14 cellular contexts compared by ENCODE assay signal in genomic region chr5:140875085-140876065, GRCh38. TPM values are rescaled to one million over a fixed set of nuclear protein-coding genes. Genes with fewer than 3 reads are reported as not detected.
A peak's percentile ranks its signal among the peaks of the same experiment; 100 is the strongest.
DNase-seq lines count a peak whose midpoint lies in the region; ATAC-seq, FAIRE-seq and TF ChIP-seq lines count a peak whose summit lies in the region.
"Had no signal": no experiment of that assay in that cellular context is flagged by ENCODE, and none has a peak within 500 bp of the region (broad histone marks: within the 10 kb centered on the region; RNA-seq: fewer than 3 reads in every experiment).

PCDHA12 (plus strand) TSS chr5:140875308; CDS start chr5:140875473, 165 bp downstream.

- H3K27me3 ChIP-seq in bronchial epithelial cell (ENCODE audit: control insufficient read depth, insufficient read depth, low read length) = no peaks in the 10 kb centered on the region

- H3K36me3 ChIP-seq in bronchial epithelial cell (ENCODE audit: control insufficient read depth, insufficient read depth, low read length) = no peaks in the 10 kb centered on the region
- H3K36me3 ChIP-seq: suprapubic skin had no signal

- H3K9me3 Mint-ChIP-seq in activated CD8-positive, alpha-beta memory T cell treated with anti-CD3 and anti-CD28 coated beads, Interleukin-2, amount 10 ng/mL, durations not matched to agents 7 days and 5 days (ENCODE audit: low read depth) = peaks cover 8% of the 10 kb centered on the region

- no peak within 1 kb of the TSS for H3K4me3 Mint-ChIP-seq in activated CD8-positive, alpha-beta memory T cell treated with anti-CD3 and anti-CD28 coated beads, Interleukin-2, amount 10 ng/mL, durations not matched to agents 7 days and 5 days
- H3K4me3 Mint-ChIP-seq: natural killer cell treated with Interleukin-12 subunit alpha and Interleukin-12 subunit beta and Interleukin-15 and Interleukin-18, amount 100 ng/mL, for 72 hours had no signal

- CTCF ChIA-PET in activated CD8-positive, alpha-beta memory T cell treated with anti-CD3 and anti-CD28 coated beads, Interleukin-2, amount 10 ng/mL, durations not matched to agents 7 days and 5 days (lab: Charles Lee) = no interaction called here

- TF ChIP-seq CTCF in 22Rv1 (IDR thresholded peaks at IDR 0.05) (peak; percentile 37), bronchial epithelial cell (IDR thresholded peaks at IDR 0.05; ENCODE audit: insufficient read depth, low read length, severe bottlenecking) (peak; percentile 20)

- no peaks in the 10 kb centered on the region for H3K4me1 Mint-ChIP-seq in activated CD8-positive, alpha-beta memory T cell treated with anti-CD3 and anti-CD28 coated beads, Interleukin-2, amount 10 ng/mL, durations not matched to agents 7 days and 5 days

- no peak within 1 kb of the TSS for H3K4me3 ChIP-seq in bronchial epithelial cell (ENCODE audit: low read depth, low read length)
- H3K4me3 ChIP-seq: suprapubic skin had no signal

- peaks cover 1% of the 10 kb centered on the region for H3K36me3 Mint-ChIP-seq in activated CD8-positive, alpha-beta memory T cell treated with anti-CD3 and anti-CD28 coated beads, Interleukin-2, amount 10 ng/mL, durations not matched to agents 7 days and 5 days

- FAIRE-seq in HTR-8/SVneo (lab: Jason Lieb, UNC) = no peak
- no peak for FAIRE-seq in bronchial epithelial cell (lab: Jason Lieb, UNC)
- FAIRE-seq: H54 had no signal

- H3K27me3 Mint-ChIP-seq in activated CD8-positive, alpha-beta memory T cell treated with anti-CD3 and anti-CD28 coated beads, Interleukin-2, amount 10 ng/mL, durations not matched to agents 7 days and 5 days = peaks cover 8% of the 10 kb centered on the region

- H3K27ac ChIP-seq in 22Rv1 = no peak within 1 kb of the TSS
- H3K27ac ChIP-seq: suprapubic skin had no signal

- ATAC-seq in HG03045 (IDR thresholded peaks at IDR 0.05; ENCODE audit: unreplicated experiment) (no peak), HG03439 (IDR thresholded peaks at IDR 0.05; ENCODE audit: unreplicated experiment) (no peak)
- ATAC-seq in activated CD8-positive, alpha-beta memory T cell treated with anti-CD3 and anti-CD28 coated beads, Interleukin-2, amount 10 ng/mL, durations not matched to agents 7 days and 5 days = no peak
- ATAC-seq: natural killer cell treated with Interleukin-12 subunit alpha and Interleukin-12 subunit beta and Interleukin-15 and Interleukin-18, amount 100 ng/mL, for 72 hours had no signal

- H3K27ac Mint-ChIP-seq in activated CD8-positive, alpha-beta memory T cell treated with anti-CD3 and anti-CD28 coated beads, Interleukin-2, amount 10 ng/mL, durations not matched to agents 7 days and 5 days = no peak within 1 kb of the TSS
- H3K27ac Mint-ChIP-seq: natural killer cell treated with Interleukin-12 subunit alpha and Interleukin-12 subunit beta and Interleukin-15 and Interleukin-18, amount 100 ng/mL, for 72 hours had no signal

- DNase-seq in HTR-8/SVneo (ENCODE audit: insufficient read length, low spot score) (peak; percentile 51), bronchial epithelial cell (ENCODE audit: low read depth) (peak; percentile 26), medulla oblongata (ENCODE audit: extremely low spot score) (peak; percentile 7), NCI-H1105 (lab: John Stamatoyannopoulos, UW) (no peak)
- no peak for DNase-seq in activated CD8-positive, alpha-beta memory T cell treated with anti-CD3 and anti-CD28 coated beads, Interleukin-2, amount 10 ng/mL, durations not matched to agents 7 days and 5 days
- DNase-seq: activated CD4-positive, CD25-positive, alpha-beta regulatory T cell; activated gamma-delta T cell; hippocampal formation had no signal

RNA-seq across cellular contexts. Expression of gene PCDHA12, which starts in this region (rescaled TPM):
- under 0.01 and 0.13 TPM in 2 replicates for total RNA-seq in bronchial epithelial cell
- not detected for total RNA-seq in activated CD8-positive, alpha-beta memory T cell treated with anti-CD3 and anti-CD28 coated beads, Interleukin-2, amount 10 ng/mL, durations not matched to agents 7 days and 5 days
- total RNA-seq: natural killer cell treated with Interleukin-12 subunit alpha and Interleukin-12 subunit beta and Interleukin-15 and Interleukin-18, amount 100 ng/mL, for 72 hours had no signal

Comparison
In these comparisons a context has a peak if more than half of its experiments do, and no peak if none do; other contexts are left out.
1. Peak in DNase-seq in bronchial epithelial cell; RNA of the gene not detected or under 1 TPM.
2. DNase-seq: peak in HTR-8/SVneo (single experiment) and medulla oblongata (single experiment); none in NCI-H1105 (single experiment) and activated CD8-positive, alpha-beta memory T cell treated with anti-CD3 and anti-CD28 coated beads, Interleukin-2, amount 10 ng/mL, durations not matched to agents 7 days and 5 days (single experiment).